In the genomic region with DNA sequence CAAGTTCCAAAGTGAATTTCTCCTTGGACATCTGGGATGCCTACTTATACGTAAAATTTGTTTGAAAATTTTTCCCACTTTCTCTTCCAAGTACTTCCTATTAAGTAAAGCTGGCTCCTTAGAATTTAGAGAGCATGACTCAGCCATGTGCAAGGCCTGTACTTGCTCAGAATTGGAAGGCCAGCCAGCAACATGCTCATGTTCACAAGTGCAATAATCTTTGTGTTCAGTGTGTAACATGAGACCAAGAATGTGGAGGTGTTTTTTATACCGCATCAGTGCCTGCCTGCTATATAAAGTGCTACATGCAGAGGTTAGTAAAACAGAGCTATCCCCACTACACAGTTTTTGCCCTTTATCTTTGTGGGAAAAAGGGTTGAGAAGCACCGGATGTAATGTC, we compare ENCODE assay signal across 22 cellular contexts.
DNase-seq lines count a peak whose midpoint lies in the region; ATAC-seq and TF ChIP-seq lines count a peak whose summit lies in the region.
"Had no signal": no experiment of that assay in that cellular context is flagged by ENCODE, and none has a peak within 500 bp of the region (broad histone marks: within the 10 kb centered on the region; RNA-seq: fewer than 3 reads in every experiment).

No MANE protein-coding gene starts in this region.

- DNase-seq in Daoy (ENCODE audit: low read depth), result peak; percentile 27
- DNase-seq in NCI-H2107 (lab: John Stamatoyannopoulos, UW), result peak; percentile 23
- DNase-seq in astrocyte of the hippocampus (ENCODE audit: low read depth, low spot score), result peak; percentile 20
- peak; percentile 9 for DNase-seq in iris pigment epithelial cell (ENCODE audit: low read depth)
- DNase-seq in testis, result no peak
- no peak for DNase-seq in activated naive CD8-positive, alpha-beta T cell treated with anti-CD3 and anti-CD28 coated beads for 36 hours
- DNase-seq in heart left ventricle, result no peak
- DNase-seq: activated naive CD8-positive, alpha-beta T cell treated with anti-CD3 and anti-CD28 coated beads, Interleukin-2, amount 10 ng/mL, durations not matched to agents 7 days and 5 days; AML-193; dorsolateral prefrontal cortex; erythroblast; Kasumi-1; kidney; mesendoderm; naive thymus-derived CD8-positive, alpha-beta T cell; NCI-H1436; pancreas; Right ventricle myocardium superior; uterus had no signal

- WGBS in testis, 2 donors, result 74 to 75% methylated on average over 3 of the region's 3 CpGs
- WGBS in heart left ventricle, 4 donors, result 77 to 89% (median 80%) methylated on average over 3 of the region's 3 CpGs

- ATAC-seq in HG02852 (IDR thresholded peaks at IDR 0.05; ENCODE audit: unreplicated experiment), result no peak
- ATAC-seq in heart left ventricle, result no peak
- ATAC-seq: naive thymus-derived CD8-positive, alpha-beta T cell; pancreas; WTC11 had no signal

- no peaks in the 10 kb centered on the region for H3K36me3 Mint-ChIP-seq in activated naive CD8-positive, alpha-beta T cell treated with anti-CD3 and anti-CD28 coated beads for 36 hours
- H3K36me3 Mint-ChIP-seq: activated naive CD8-positive, alpha-beta T cell treated with anti-CD3 and anti-CD28 coated beads, Interleukin-2, amount 10 ng/mL, durations not matched to agents 7 days and 5 days; naive thymus-derived CD8-positive, alpha-beta T cell; WTC11 had no signal

- no peak for TF ChIP-seq POLR2A in testis (IDR thresholded peaks at IDR 0.05)
- no peak for TF ChIP-seq POLR2A in heart left ventricle (IDR thresholded peaks at IDR 0.05)

- H3K4me1 ChIP-seq in testis, result no peaks in the 10 kb centered on the region
- peaks cover 0 to 5% (median 0%) of the 10 kb centered on the region in 12 donors for H3K4me1 ChIP-seq in heart left ventricle
- H3K4me1 ChIP-seq: pancreas, uterus had no signal

- H3K9me3 ChIP-seq in testis (no peaks in the 10 kb centered on the region), heart left ventricle (no peaks in the 10 kb centered on the region)
- H3K9me3 ChIP-seq: pancreas, uterus had no signal

- no peak overlapping the region for H3K27ac ChIP-seq in testis
- H3K27ac ChIP-seq in heart left ventricle, result no peak overlapping the region
- H3K27ac ChIP-seq: dorsolateral prefrontal cortex, pancreas, uterus had no signal

- intact Hi-C loops in testis (cut with DNase I; ENCODE audit: low total_unique reads), result no loop called here
- intact Hi-C loops in heart left ventricle (cut with DNase I), result no loop called here

- H3K9me3 Mint-ChIP-seq in activated naive CD8-positive, alpha-beta T cell treated with anti-CD3 and anti-CD28 coated beads for 36 hours, result no peaks in the 10 kb centered on the region
- H3K9me3 Mint-ChIP-seq: activated naive CD8-positive, alpha-beta T cell treated with anti-CD3 and anti-CD28 coated beads, Interleukin-2, amount 10 ng/mL, durations not matched to agents 7 days and 5 days; naive thymus-derived CD8-positive, alpha-beta T cell; T-helper 1 cell treated with Interleukin-12 subunit alpha and Interleukin-12 subunit beta and Interleukin-4 antibody, amounts not matched to agents 30 μg/mL and 1 μg/mL, for 36 hours; WTC11 had no signal

- H3K27me3 ChIP-seq in testis (no peaks in the 10 kb centered on the region), heart left ventricle (no peaks in the 10 kb centered on the region)
- H3K27me3 ChIP-seq: dorsolateral prefrontal cortex, pancreas, uterus had no signal

- no peak overlapping the region for H3K4me3 Mint-ChIP-seq in activated naive CD8-positive, alpha-beta T cell treated with anti-CD3 and anti-CD28 coated beads for 36 hours
- H3K4me3 Mint-ChIP-seq: activated naive CD8-positive, alpha-beta T cell treated with anti-CD3 and anti-CD28 coated beads, Interleukin-2, amount 10 ng/mL, durations not matched to agents 7 days and 5 days; naive thymus-derived CD8-positive, alpha-beta T cell; T-helper 1 cell treated with Interleukin-12 subunit alpha and Interleukin-12 subunit beta and Interleukin-4 antibody, amounts not matched to agents 30 μg/mL and 1 μg/mL, for 36 hours; WTC11 had no signal

- H3K36me3 ChIP-seq in testis (ENCODE audit: low read depth, missing control alignments), result no peaks in the 10 kb centered on the region
- H3K36me3 ChIP-seq in heart left ventricle, result no peaks in the 10 kb centered on the region
- H3K36me3 ChIP-seq: pancreas, uterus had no signal

- no peak for TF ChIP-seq CTCF in testis (IDR thresholded peaks at IDR 0.05)
- no peak for TF ChIP-seq CTCF in heart left ventricle (IDR thresholded peaks at IDR 0.05)

- H3K27ac Mint-ChIP-seq in activated naive CD8-positive, alpha-beta T cell treated with anti-CD3 and anti-CD28 coated beads for 36 hours, result no peak overlapping the region
- H3K27ac Mint-ChIP-seq: activated naive CD8-positive, alpha-beta T cell treated with anti-CD3 and anti-CD28 coated beads, Interleukin-2, amount 10 ng/mL, durations not matched to agents 7 days and 5 days; naive thymus-derived CD8-positive, alpha-beta T cell; T-helper 1 cell treated with Interleukin-12 subunit alpha and Interleukin-12 subunit beta and Interleukin-4 antibody, amounts not matched to agents 30 μg/mL and 1 μg/mL, for 36 hours; WTC11 had no signal

- H3K4me3 ChIP-seq in testis (no peak overlapping the region), heart left ventricle (no peak overlapping the region)
- H3K4me3 ChIP-seq: dorsolateral prefrontal cortex, pancreas, uterus had no signal

- H3K27me3 Mint-ChIP-seq in activated naive CD8-positive, alpha-beta T cell treated with anti-CD3 and anti-CD28 coated beads for 36 hours, result peaks cover 6% of the 10 kb centered on the region

- H3K4me1 Mint-ChIP-seq in activated naive CD8-positive, alpha-beta T cell treated with anti-CD3 and anti-CD28 coated beads for 36 hours, result no peaks in the 10 kb centered on the region
- H3K4me1 Mint-ChIP-seq: activated naive CD8-positive, alpha-beta T cell treated with anti-CD3 and anti-CD28 coated beads, Interleukin-2, amount 10 ng/mL, durations not matched to agents 7 days and 5 days; naive thymus-derived CD8-positive, alpha-beta T cell had no signal

Comparison
In these comparisons a context has a peak if more than half of its experiments do, and no peak if none do; other contexts are left out.
1. DNase-seq: peak in Daoy (single experiment), NCI-H2107 (single experiment), astrocyte of the hippocampus (single experiment) and iris pigment epithelial cell (single experiment); none in testis (single experiment), activated naive CD8-positive, alpha-beta T cell treated with anti-CD3 and anti-CD28 coated beads for 36 hours (single experiment) and heart left ventricle (0 of 5).